In the genomic region with DNA sequence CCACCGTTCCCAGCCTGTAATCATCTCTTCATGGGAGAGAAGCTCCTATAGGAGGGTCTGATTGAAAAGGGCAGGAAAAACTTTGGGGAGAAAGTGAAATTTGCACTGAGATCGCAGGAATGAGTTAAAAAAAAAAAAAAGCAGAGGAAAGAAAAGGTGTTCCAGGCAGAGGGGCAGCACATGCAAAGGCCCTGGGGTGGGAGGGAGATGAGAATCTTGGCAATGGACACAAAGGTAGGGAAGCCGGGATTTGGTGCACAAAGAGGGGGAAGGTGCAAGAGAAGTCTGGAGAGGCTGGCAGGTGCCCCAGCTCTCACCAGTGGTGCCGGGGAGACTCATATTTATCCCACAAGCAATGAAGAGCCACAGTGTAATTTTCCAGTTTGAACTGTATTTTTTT, we compare ENCODE assay signal across 40 cellular contexts. TPM values are rescaled to one million over a fixed set of nuclear protein-coding genes. Genes with fewer than 3 reads are reported as not detected.
"Had no signal": no experiment of that assay in that cellular context is flagged by ENCODE, and none has a peak within 500 bp of the region (broad histone marks: within the 10 kb centered on the region; RNA-seq: fewer than 3 reads in every experiment).

No MANE protein-coding gene starts in this region.

- H3K4me1 Mint-ChIP-seq: activated B cell treated with CpG ODN at 0.5 μM for 24 hours; activated CD4-positive, alpha-beta T cell treated with anti-CD3 and anti-CD28 coated beads, Interleukin-2, amount 10 ng/mL, durations not matched to agents 24 days and 14 days; activated naive CD8-positive, alpha-beta T cell treated with anti-CD3 and anti-CD28 coated beads for 36 hours; activated T-helper 17 cell treated with anti-CD3 and anti-CD28 coated beads, Interleukin-2, amount 50 U/mL, for 72 hours had no signal

- FAIRE-seq: astrocyte, TTC549 had no signal

- H3K36me3 ChIP-seq: adrenal gland, brain microvascular endothelial cell, breast epithelium had no signal

- DNase-seq: activated B cell treated with CpG ODN at 0.5 μM for 24 hours; activated CD4-positive, alpha-beta memory T cell treated with anti-CD3 and anti-CD28 coated beads for 36 hours; activated CD4-positive, alpha-beta T cell treated with anti-CD3 and anti-CD28 coated beads for 4 hours; activated CD4-positive, alpha-beta T cell treated with anti-CD3 and anti-CD28 coated beads, Interleukin-2, amount 10 ng/mL, durations not matched to agents 24 days and 14 days; activated CD4-positive, alpha-beta T cell treated with anti-CD3 and anti-CD28 coated beads, Interleukin-2, amount 50 U/mL, for 1 hour; activated CD4-positive, alpha-beta T cell treated with anti-CD3 and anti-CD28 coated beads, Interleukin-2, amount 50 U/mL, for 4 hours; activated CD4-positive, CD25-positive, alpha-beta regulatory T cell treated with anti-CD3 and anti-CD28 coated beads, Interleukin-2, amount 50 U/mL, for 72 hours; activated CD8-positive, alpha-beta memory T cell treated with anti-CD3 and anti-CD28 coated beads, Interleukin-2, amount 50 U/mL, for 4 hours; activated CD8-positive, alpha-beta T cell treated with anti-CD3 and anti-CD28 coated beads for 36 hours; activated effector memory CD4-positive, alpha-beta T cell treated with anti-CD3 and anti-CD28 coated beads, Interleukin-2, amount 50 U/mL, for 16 hours; activated gamma-delta T cell treated with Interleukin-2 at 50 U/mL for 16 hours; activated naive CD4-positive, alpha-beta T cell; activated naive CD4-positive, alpha-beta T cell treated with anti-CD3 and anti-CD28 coated beads for 36 hours; activated naive CD4-positive, alpha-beta T cell treated with anti-CD3 and anti-CD28 coated beads, Interleukin-2, amount 50 U/mL, for 16 hours; activated naive CD8-positive, alpha-beta T cell treated with anti-CD3 and anti-CD28 coated beads for 36 hours; activated T-cell treated with anti-CD3 and anti-CD28 coated beads for 4 hours; activated T-cell treated with anti-CD3 and anti-CD28 coated beads, Interleukin-2, amount 50 U/mL, for 1 hour; activated T-cell treated with anti-CD3 and anti-CD28 coated beads, Interleukin-2, amount 50 U/mL, for 4 hours; activated T-cell treated with anti-CD3 and anti-CD28 coated beads, Interleukin-2, amount 50 U/mL, for 72 hours; adrenal gland; amniotic stem cell; aorta; body of pancreas; brain microvascular endothelial cell; central memory CD4-positive, alpha-beta T cell; T-helper 1 cell; T-helper 2 cell; T-helper 9 cell had no signal

- H3K27me3 Mint-ChIP-seq: activated CD4-positive, alpha-beta T cell treated with anti-CD3 and anti-CD28 coated beads, Interleukin-2, amount 10 ng/mL, durations not matched to agents 24 days and 14 days had no signal

- H3K27ac Mint-ChIP-seq: activated B cell treated with CpG ODN at 0.5 μM for 24 hours; activated CD4-positive, alpha-beta memory T cell treated with anti-CD3 and anti-CD28 coated beads for 36 hours; activated CD4-positive, alpha-beta T cell treated with anti-CD3 and anti-CD28 coated beads, Interleukin-2, amount 10 ng/mL, durations not matched to agents 24 days and 14 days; activated CD8-positive, alpha-beta T cell treated with anti-CD3 and anti-CD28 coated beads for 36 hours; activated naive CD4-positive, alpha-beta T cell treated with anti-CD3 and anti-CD28 coated beads for 36 hours; activated naive CD4-positive, alpha-beta T cell treated with anti-CD3 and anti-CD28 coated beads, Interleukin-2, amount 50 U/mL, for 72 hours; activated naive CD8-positive, alpha-beta T cell treated with anti-CD3 and anti-CD28 coated beads for 36 hours; activated T-cell treated with anti-CD3 and anti-CD28 coated beads, Interleukin-2, amount 50 U/mL, for 72 hours; activated T-helper 1 cell treated with anti-CD3 and anti-CD28 coated beads, Interleukin-12 subunit alpha, Interleukin-12 subunit beta, Interleukin-2, Interleukin-4 antibody, amounts not matched to agents 30 ng/mL and 10 ng/mL and 1 ng/mL, durations not matched to agents 14 hours and 24 hours and 36 hours; activated T-helper 17 cell treated with anti-CD3 and anti-CD28 coated beads, Interleukin-2, amount 50 U/mL, for 72 hours; T-helper 1 cell treated with Interleukin-12 subunit alpha and Interleukin-12 subunit beta and Interleukin-4 antibody, amounts not matched to agents 30 μg/mL and 1 μg/mL, for 36 hours; T-helper 2 cell treated with Interferon-gamma antibody and Interleukin-4, amounts not matched to agents 5 μg/mL and 100 μg/mL, for 36 hours had no signal

- ATAC-seq: activated CD8-positive, alpha-beta T cell treated with anti-CD3 and anti-CD28 coated beads for 36 hours; activated naive CD4-positive, alpha-beta T cell treated with anti-CD3 and anti-CD28 coated beads, Interleukin-2, amount 50 U/mL, for 72 hours; activated T-cell treated with anti-CD3 and anti-CD28 coated beads, Interleukin-2, amount 50 U/mL, for 4 hours; activated T-cell treated with anti-CD3 and anti-CD28 coated beads, Interleukin-2, amount 50 U/mL, for 72 hours; activated T-helper 17 cell treated with anti-CD3 and anti-CD28 coated beads, Interleukin-2, amount 50 U/mL, for 72 hours; body of pancreas had no signal

- H3K9me3 Mint-ChIP-seq: activated B cell treated with CpG ODN at 0.5 μM for 24 hours; activated CD4-positive, alpha-beta memory T cell treated with anti-CD3 and anti-CD28 coated beads for 36 hours; activated CD4-positive, alpha-beta T cell treated with anti-CD3 and anti-CD28 coated beads, Interleukin-2, amount 10 ng/mL, durations not matched to agents 24 days and 14 days; activated CD8-positive, alpha-beta T cell treated with anti-CD3 and anti-CD28 coated beads for 36 hours; activated naive CD4-positive, alpha-beta T cell treated with anti-CD3 and anti-CD28 coated beads for 36 hours; activated naive CD4-positive, alpha-beta T cell treated with anti-CD3 and anti-CD28 coated beads, Interleukin-2, amount 50 U/mL, for 72 hours; activated naive CD8-positive, alpha-beta T cell treated with anti-CD3 and anti-CD28 coated beads for 36 hours; activated T-cell treated with anti-CD3 and anti-CD28 coated beads, Interleukin-2, amount 50 U/mL, for 4 hours; activated T-cell treated with anti-CD3 and anti-CD28 coated beads, Interleukin-2, amount 50 U/mL, for 72 hours; activated T-helper 1 cell treated with anti-CD3 and anti-CD28 coated beads, Interleukin-12 subunit alpha, Interleukin-12 subunit beta, Interleukin-2, Interleukin-4 antibody, amounts not matched to agents 30 ng/mL and 10 ng/mL and 1 ng/mL, durations not matched to agents 14 hours and 24 hours and 36 hours; activated T-helper 17 cell treated with anti-CD3 and anti-CD28 coated beads, Interleukin-2, amount 50 U/mL, for 72 hours; T-helper 1 cell treated with Interleukin-12 subunit alpha and Interleukin-12 subunit beta and Interleukin-4 antibody, amounts not matched to agents 30 μg/mL and 1 μg/mL, for 36 hours; T-helper 2 cell treated with Interferon-gamma antibody and Interleukin-4, amounts not matched to agents 5 μg/mL and 100 μg/mL, for 36 hours had no signal

- H3K27ac ChIP-seq: adrenal gland, body of pancreas, brain microvascular endothelial cell, breast epithelium, VCaP had no signal

- H3K36me3 Mint-ChIP-seq: activated CD4-positive, alpha-beta memory T cell treated with anti-CD3 and anti-CD28 coated beads for 36 hours; activated naive CD4-positive, alpha-beta T cell treated with anti-CD3 and anti-CD28 coated beads, Interleukin-2, amount 50 U/mL, for 72 hours; activated naive CD8-positive, alpha-beta T cell treated with anti-CD3 and anti-CD28 coated beads for 36 hours had no signal

- H3K4me3 Mint-ChIP-seq: activated B cell treated with CpG ODN at 0.5 μM for 24 hours; activated CD4-positive, alpha-beta memory T cell treated with anti-CD3 and anti-CD28 coated beads for 36 hours; activated CD4-positive, alpha-beta T cell treated with anti-CD3 and anti-CD28 coated beads, Interleukin-2, amount 10 ng/mL, durations not matched to agents 24 days and 14 days; activated CD8-positive, alpha-beta T cell treated with anti-CD3 and anti-CD28 coated beads for 36 hours; activated naive CD4-positive, alpha-beta T cell treated with anti-CD3 and anti-CD28 coated beads for 36 hours; activated naive CD8-positive, alpha-beta T cell treated with anti-CD3 and anti-CD28 coated beads for 36 hours; activated T-cell treated with anti-CD3 and anti-CD28 coated beads, Interleukin-2, amount 50 U/mL, for 4 hours; activated T-cell treated with anti-CD3 and anti-CD28 coated beads, Interleukin-2, amount 50 U/mL, for 72 hours; activated T-helper 1 cell treated with anti-CD3 and anti-CD28 coated beads, Interleukin-12 subunit alpha, Interleukin-12 subunit beta, Interleukin-2, Interleukin-4 antibody, amounts not matched to agents 30 ng/mL and 10 ng/mL and 1 ng/mL, durations not matched to agents 14 hours and 24 hours and 36 hours; activated T-helper 17 cell treated with anti-CD3 and anti-CD28 coated beads, Interleukin-2, amount 50 U/mL, for 72 hours; T-helper 1 cell treated with Interleukin-12 subunit alpha and Interleukin-12 subunit beta and Interleukin-4 antibody, amounts not matched to agents 30 μg/mL and 1 μg/mL, for 36 hours; T-helper 2 cell treated with Interferon-gamma antibody and Interleukin-4, amounts not matched to agents 5 μg/mL and 100 μg/mL, for 36 hours had no signal

- H3K27me3 ChIP-seq: adrenal gland, brain microvascular endothelial cell had no signal

- H3K4me3 ChIP-seq: adrenal gland, body of pancreas, breast epithelium had no signal

- H3K4me1 ChIP-seq: adrenal gland, body of pancreas, breast epithelium had no signal

- H3K9me3 ChIP-seq: adrenal gland, body of pancreas, breast epithelium had no signal

RNA-seq across cellular contexts. Expression of gene GPR32, which starts 16.4 kb away (rescaled TPM):
- total RNA-seq: activated B cell treated with CpG ODN at 0.5 μM for 24 hours; activated CD4-positive, alpha-beta memory T cell treated with anti-CD3 and anti-CD28 coated beads for 36 hours; activated CD4-positive, alpha-beta T cell treated with anti-CD3 and anti-CD28 coated beads, Interleukin-2, amount 10 ng/mL, durations not matched to agents 24 days and 14 days; activated CD8-positive, alpha-beta memory T cell treated with anti-CD3 and anti-CD28 coated beads for 36 hours; activated CD8-positive, alpha-beta T cell treated with anti-CD3 and anti-CD28 coated beads for 36 hours; activated naive CD4-positive, alpha-beta T cell treated with anti-CD3 and anti-CD28 coated beads for 36 hours; activated naive CD4-positive, alpha-beta T cell treated with anti-CD3 and anti-CD28 coated beads, Interleukin-2, amount 50 U/mL, for 72 hours; activated naive CD8-positive, alpha-beta T cell treated with anti-CD3 and anti-CD28 coated beads for 36 hours; activated T-cell treated with anti-CD3 and anti-CD28 coated beads, Interleukin-2, amount 50 U/mL, for 4 hours; activated T-cell treated with anti-CD3 and anti-CD28 coated beads, Interleukin-2, amount 50 U/mL, for 72 hours; activated T-helper 1 cell treated with anti-CD3 and anti-CD28 coated beads, Interleukin-12 subunit alpha, Interleukin-12 subunit beta, Interleukin-2, Interleukin-4 antibody, amounts not matched to agents 30 ng/mL and 10 ng/mL and 1 ng/mL, durations not matched to agents 14 hours and 24 hours and 36 hours; activated T-helper 17 cell treated with anti-CD3 and anti-CD28 coated beads, Interleukin-2, amount 50 U/mL, for 72 hours; adrenal gland; aorta; astrocyte; body of pancreas; breast epithelium; cardiac septum; cerebellum had no signal
- polyA plus RNA-seq: adrenal gland, aorta had no signal

RNA-seq across cellular contexts. Expression of gene CLEC11A, which starts 30.7 kb away (rescaled TPM):
- total RNA-seq: astrocyte had no signal

RNA-seq across cellular contexts. Expression of gene SHANK1, which starts 34.3 kb away (rescaled TPM):
- total RNA-seq: activated B cell treated with CpG ODN at 0.5 μM for 24 hours; activated CD4-positive, alpha-beta memory T cell treated with anti-CD3 and anti-CD28 coated beads for 36 hours; activated CD4-positive, alpha-beta T cell treated with anti-CD3 and anti-CD28 coated beads, Interleukin-2, amount 10 ng/mL, durations not matched to agents 24 days and 14 days; activated CD8-positive, alpha-beta memory T cell treated with anti-CD3 and anti-CD28 coated beads for 36 hours; activated naive CD4-positive, alpha-beta T cell treated with anti-CD3 and anti-CD28 coated beads for 36 hours; activated T-helper 1 cell treated with anti-CD3 and anti-CD28 coated beads, Interleukin-12 subunit alpha, Interleukin-12 subunit beta, Interleukin-2, Interleukin-4 antibody, amounts not matched to agents 30 ng/mL and 10 ng/mL and 1 ng/mL, durations not matched to agents 14 hours and 24 hours and 36 hours; activated T-helper 17 cell treated with anti-CD3 and anti-CD28 coated beads, Interleukin-2, amount 50 U/mL, for 72 hours; astrocyte had no signal

RNA-seq across cellular contexts. Expression of gene ACP4, which starts 36.3 kb away (rescaled TPM):
- total RNA-seq: activated B cell treated with CpG ODN at 0.5 μM for 24 hours; activated CD4-positive, alpha-beta memory T cell treated with anti-CD3 and anti-CD28 coated beads for 36 hours; activated CD4-positive, alpha-beta T cell treated with anti-CD3 and anti-CD28 coated beads, Interleukin-2, amount 10 ng/mL, durations not matched to agents 24 days and 14 days; activated CD8-positive, alpha-beta memory T cell treated with anti-CD3 and anti-CD28 coated beads for 36 hours; activated CD8-positive, alpha-beta T cell treated with anti-CD3 and anti-CD28 coated beads for 36 hours; activated naive CD4-positive, alpha-beta T cell treated with anti-CD3 and anti-CD28 coated beads for 36 hours; activated naive CD4-positive, alpha-beta T cell treated with anti-CD3 and anti-CD28 coated beads, Interleukin-2, amount 50 U/mL, for 72 hours; activated naive CD8-positive, alpha-beta T cell treated with anti-CD3 and anti-CD28 coated beads for 36 hours; activated T-cell treated with anti-CD3 and anti-CD28 coated beads, Interleukin-2, amount 50 U/mL, for 4 hours; activated T-cell treated with anti-CD3 and anti-CD28 coated beads, Interleukin-2, amount 50 U/mL, for 72 hours; activated T-helper 1 cell treated with anti-CD3 and anti-CD28 coated beads, Interleukin-12 subunit alpha, Interleukin-12 subunit beta, Interleukin-2, Interleukin-4 antibody, amounts not matched to agents 30 ng/mL and 10 ng/mL and 1 ng/mL, durations not matched to agents 14 hours and 24 hours and 36 hours; activated T-helper 17 cell treated with anti-CD3 and anti-CD28 coated beads, Interleukin-2, amount 50 U/mL, for 72 hours; adrenal gland; aorta; astrocyte; body of pancreas; breast epithelium; cardiac septum; cerebellum had no signal
- polyA plus RNA-seq: adrenal gland, aorta had no signal
